ENCODE assay signal across 1 cellular context in genomic region chr1:112513112-112513870, GRCh38.
TF ChIP-seq lines count a peak whose summit lies in the region.

No MANE protein-coding gene starts in this region.

TF ChIP-seq in GM12878, 131 proteins besides CTCF, POLR2A, EP300 and RAD21:
- TF ChIP-seq, protein P1, sequence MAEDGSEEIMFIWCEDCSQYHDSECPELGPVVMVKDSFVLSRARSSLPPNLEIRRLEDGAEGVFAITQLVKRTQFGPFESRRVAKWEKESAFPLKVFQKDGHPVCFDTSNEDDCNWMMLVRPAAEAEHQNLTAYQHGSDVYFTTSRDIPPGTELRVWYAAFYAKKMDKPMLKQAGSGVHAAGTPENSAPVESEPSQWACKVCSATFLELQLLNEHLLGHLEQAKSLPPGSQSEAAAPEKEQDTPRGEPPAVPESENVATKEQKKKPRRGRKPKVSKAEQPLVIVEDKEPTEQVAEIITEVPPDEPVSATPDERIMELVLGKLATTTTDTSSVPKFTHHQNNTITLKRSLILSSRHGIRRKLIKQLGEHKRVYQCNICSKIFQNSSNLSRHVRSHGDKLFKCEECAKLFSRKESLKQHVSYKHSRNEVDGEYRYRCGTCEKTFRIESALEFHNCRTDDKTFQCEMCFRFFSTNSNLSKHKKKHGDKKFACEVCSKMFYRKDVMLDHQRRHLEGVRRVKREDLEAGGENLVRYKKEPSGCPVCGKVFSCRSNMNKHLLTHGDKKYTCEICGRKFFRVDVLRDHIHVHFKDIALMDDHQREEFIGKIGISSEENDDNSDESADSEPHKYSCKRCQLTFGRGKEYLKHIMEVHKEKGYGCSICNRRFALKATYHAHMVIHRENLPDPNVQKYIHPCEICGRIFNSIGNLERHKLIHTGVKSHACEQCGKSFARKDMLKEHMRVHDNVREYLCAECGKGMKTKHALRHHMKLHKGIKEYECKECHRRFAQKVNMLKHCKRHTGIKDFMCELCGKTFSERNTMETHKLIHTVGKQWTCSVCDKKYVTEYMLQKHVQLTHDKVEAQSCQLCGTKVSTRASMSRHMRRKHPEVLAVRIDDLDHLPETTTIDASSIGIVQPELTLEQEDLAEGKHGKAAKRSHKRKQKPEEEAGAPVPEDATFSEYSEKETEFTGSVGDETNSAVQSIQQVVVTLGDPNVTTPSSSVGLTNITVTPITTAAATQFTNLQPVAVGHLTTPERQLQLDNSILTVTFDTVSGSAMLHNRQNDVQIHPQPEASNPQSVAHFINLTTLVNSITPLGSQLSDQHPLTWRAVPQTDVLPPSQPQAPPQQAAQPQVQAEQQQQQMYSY (CRISPR knock-in tag; IDR thresholded peaks at IDR 0.05), result no peak
